ENCODE assay signal across 8 cellular contexts in the genomic region with DNA sequence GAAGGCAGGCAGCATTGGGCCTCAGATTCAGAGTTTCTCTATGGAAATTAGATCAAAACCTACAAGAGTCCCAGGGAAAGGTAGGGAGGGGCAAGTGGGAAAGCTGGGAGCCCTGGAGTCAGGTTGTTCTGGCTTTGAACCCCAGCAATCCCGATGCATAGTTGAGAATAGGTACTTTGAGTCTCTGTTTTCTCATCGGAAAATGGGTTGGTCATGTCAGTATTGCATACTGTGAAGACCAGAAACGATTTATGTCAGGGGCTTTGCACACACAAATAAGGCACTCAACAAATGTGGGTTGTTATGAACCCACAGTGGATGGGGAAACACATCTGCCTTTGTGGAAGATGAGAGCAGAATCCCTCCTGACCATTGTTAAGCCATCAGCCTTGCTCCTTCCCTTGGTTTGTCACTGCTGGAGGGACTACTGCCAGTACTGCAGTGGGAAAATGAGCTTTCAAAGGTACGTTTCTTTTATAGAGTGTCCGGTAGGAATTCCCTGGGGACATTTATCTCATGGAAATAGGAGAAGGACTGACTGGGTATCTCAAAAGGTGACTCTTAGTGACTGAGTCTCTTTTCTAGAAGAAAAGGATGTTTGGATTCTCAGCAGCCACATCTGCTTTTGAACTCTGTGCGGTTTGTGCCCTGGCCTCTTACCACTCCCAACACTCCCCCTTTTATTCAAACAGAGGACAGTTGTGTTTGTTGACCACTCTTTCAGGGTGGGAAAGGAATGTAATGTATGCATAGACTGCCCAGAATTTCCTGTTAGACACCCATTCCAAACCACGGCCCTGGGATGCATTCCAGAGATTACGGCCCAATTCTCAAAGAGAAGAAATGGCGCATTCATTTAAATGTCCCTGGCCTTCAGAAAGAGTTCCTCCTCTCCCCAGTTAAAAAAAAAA. TPM values are rescaled to one million over a fixed set of nuclear protein-coding genes. Genes with fewer than 3 reads are reported as not detected.
A peak's percentile ranks its signal among the peaks of the same experiment; 100 is the strongest.
DNase-seq lines count a peak whose midpoint lies in the region; ATAC-seq and TF ChIP-seq lines count a peak whose summit lies in the region.

No MANE protein-coding gene starts in this region.

- H3K9me3 ChIP-seq in smooth muscle cell (replicated peaks; ENCODE audit: low read depth): no peaks in the 10 kb centered on the region

- H3K4me1 ChIP-seq in smooth muscle cell (ENCODE audit: low read depth): peaks cover 27% of the 10 kb centered on the region

- ATAC-seq in HG02885 (IDR thresholded peaks at IDR 0.05; ENCODE audit: poor library complexity, unreplicated experiment) (no peak), HG03108 (IDR thresholded peaks at IDR 0.05; ENCODE audit: unreplicated experiment) (no peak)

- H3K36me3 ChIP-seq in smooth muscle cell (ENCODE audit: low read depth): no peaks in the 10 kb centered on the region
- H3K36me3 ChIP-seq in H7 (replicated peaks; ENCODE audit: control insufficient read depth, insufficient read depth, low read length): no peaks in the 10 kb centered on the region

- H3K4me2 ChIP-seq in smooth muscle cell: peak overlapping the region; percentile 53

- H3K27me3 ChIP-seq in smooth muscle cell (ENCODE audit: low read depth): no peaks in the 10 kb centered on the region
- no peaks in the 10 kb centered on the region for H3K27me3 ChIP-seq in H7 (ENCODE audit: control insufficient read depth, insufficient read depth, low read length)

- H3K4me3 ChIP-seq in astrocyte of the spinal cord (ENCODE audit: low read depth, low read length): no peak overlapping the region
- H3K4me3 ChIP-seq in smooth muscle cell: no peak overlapping the region
- H3K4me3 ChIP-seq in H7 (ENCODE audit: insufficient read depth, low read depth, low read length): no peak overlapping the region

- TF ChIP-seq CTCF in astrocyte of the spinal cord (IDR thresholded peaks at IDR 0.05; ENCODE audit: low read depth, low read length): no peak
- TF ChIP-seq CTCF in smooth muscle cell (IDR thresholded peaks at IDR 0.05; ENCODE audit: borderline replicate concordance, insufficient read depth, poor library complexity, severe bottlenecking): no peak

- H2AFZ ChIP-seq in smooth muscle cell (ENCODE audit: low read depth): no peak overlapping the region

- H3K79me2 ChIP-seq in smooth muscle cell (ENCODE audit: low read depth): peaks cover 54% of the 10 kb centered on the region

- no peaks in the 10 kb centered on the region for H4K20me1 ChIP-seq in smooth muscle cell (ENCODE audit: low read depth)

- in situ Hi-C loops in astrocyte of the spinal cord (cut with HindIII; ENCODE audit: low sequenced_read_pairs): no loop called here

- WGBS in smooth muscle cell (ENCODE audit: low lambda C conversion rate): 38% methylated on average over 9 of the region's 9 CpGs

- peak overlapping the region; percentile 2 for H3K9ac ChIP-seq in smooth muscle cell (ENCODE audit: low read depth)

- DNase-seq in HK-2 (ENCODE audit: unreplicated experiment): peak; percentile 41
- DNase-seq in astrocyte of the spinal cord (ENCODE audit: low read depth, low spot score): peak; percentile 96
- DNase-seq in iPS DF 19.7 (ENCODE audit: low read depth, low spot score): peak; percentile 48
- DNase-seq in smooth muscle cell (lab: John Stamatoyannopoulos, UW; ENCODE audit: unreplicated experiment): no peak
- no peak for DNase-seq in medulla oblongata (ENCODE audit: extremely low spot score)
- DNase-seq in H7: no peak

- peak overlapping the region; percentile 74 for H3K27ac ChIP-seq in smooth muscle cell (ENCODE audit: low read depth)

- peaks cover 18% of the 10 kb centered on the region for H3F3A ChIP-seq in smooth muscle cell (ENCODE audit: low read depth)

RNA-seq across cellular contexts. Expression of a gene that starts 54.6 kb away (rescaled TPM):
- 3.4 and 3.8 TPM in 2 replicates for total RNA-seq in smooth muscle cell
- polyA plus RNA-seq in smooth muscle cell: 2.3 and 5.6 TPM in 2 replicates
- 5.0 and 5.3 TPM in 2 replicates for total RNA-seq in H7 (2014; rRNA removed; shearing (Covaris generic))

Comparison
In these comparisons a context has a peak if more than half of its experiments do, and no peak if none do; other contexts are left out.
1. DNase-seq: peak in HK-2 (single experiment), astrocyte of the spinal cord (single experiment) and iPS DF 19.7 (single experiment); none in smooth muscle cell (single experiment), medulla oblongata (single experiment) and H7 (single experiment).